7 cellular contexts compared by ENCODE assay signal in genomic region chr7:66116680-66117079, GRCh38. TPM values are rescaled to one million over a fixed set of nuclear protein-coding genes. Genes with fewer than 3 reads are reported as not detected.
A peak's percentile ranks its signal among the peaks of the same experiment; 100 is the strongest.
DNase-seq lines count a peak whose midpoint lies in the region; ATAC-seq and TF ChIP-seq lines count a peak whose summit lies in the region.
"Not testable (repeated sequence)": the region's sequence is repeated elsewhere in the genome, so short reads cannot be mapped to it uniquely, and the experiment has no call there.

No MANE protein-coding gene starts in this region.

- CTCF ChIA-PET in activated naive CD4-positive, alpha-beta T cell treated with anti-CD3 and anti-CD28 coated beads for 36 hours (lab: Charles Lee); naive thymus-derived CD4-positive, alpha-beta T cell (lab: Charles Lee): not testable (repeated sequence)

- H4K20me1 ChIP-seq in DOHH2 (ENCODE audit: control insufficient read depth, insufficient read depth, low read depth, low read length) = peaks cover 30% of the 10 kb centered on the region
- not testable (repeated sequence) for H4K20me1 ChIP-seq in OCI-LY1 (ENCODE audit: insufficient read depth, low read length)

- ATAC-seq in central memory CD8-positive, alpha-beta T cell (replicated peaks; ENCODE audit: extremely low read depth, poor library complexity, severe bottlenecking); naive thymus-derived CD4-positive, alpha-beta T cell: not testable (repeated sequence)

- not testable (repeated sequence) for H3K9me2 ChIP-seq in DOHH2 (replicated peaks; ENCODE audit: control insufficient read depth, low read length); OCI-LY1 (ENCODE audit: low read depth, low read length)

- H3K79me2 ChIP-seq in DOHH2 (ENCODE audit: control insufficient read depth, low read length) = peaks cover 74% of the 10 kb centered on the region
- peaks cover 65% of the 10 kb centered on the region for H3K79me2 ChIP-seq in OCI-LY1 (ENCODE audit: insufficient read depth, low read length)

- intact Hi-C loops in activated CD4-positive, alpha-beta T cell treated with anti-CD3 and anti-CD28 coated beads, Interleukin-2, amount 10 ng/mL, durations not matched to agents 24 days and 14 days (cut with micrococcal nuclease) = loop anchor here (5.0 to 10.0 kb wide), 4 partner anchors 88 to 538 kb away; partner anchors contain the start of genes GUSB and TPST1
- intact Hi-C loops in activated naive CD4-positive, alpha-beta T cell treated with anti-CD3 and anti-CD28 coated beads for 36 hours (cut with micrococcal nuclease) = loop anchor here (5.0 to 10.0 kb wide), 6 partner anchors 74 to 1188 kb away; partner anchors contain the start of genes SBDS, TPST1, TYW1 and VKORC1L1
- intact Hi-C loops in naive thymus-derived CD4-positive, alpha-beta T cell (cut with micrococcal nuclease) = loop anchor here (10.0 kb wide), 5 partner anchors 88 to 1802 kb away; partner anchors contain the start of genes TPST1 (in 1 of the 2) and ZNF736 (in 1 of the 2)

- peaks cover 33% of the 10 kb centered on the region for H3K4me1 Mint-ChIP-seq in activated CD4-positive, alpha-beta T cell treated with anti-CD3 and anti-CD28 coated beads, Interleukin-2, amount 10 ng/mL, durations not matched to agents 24 days and 14 days
- H3K4me1 Mint-ChIP-seq in activated naive CD4-positive, alpha-beta T cell treated with anti-CD3 and anti-CD28 coated beads for 36 hours (ENCODE audit: low read depth) = peaks cover 46% of the 10 kb centered on the region
- H3K4me1 Mint-ChIP-seq in central memory CD8-positive, alpha-beta T cell = peaks cover 46% of the 10 kb centered on the region
- peaks cover 28 to 62% (median 53%) of the 10 kb centered on the region in 7 donors for H3K4me1 Mint-ChIP-seq in naive thymus-derived CD4-positive, alpha-beta T cell

- peak overlapping the region; percentile 75 for H3K4me3 Mint-ChIP-seq in activated CD4-positive, alpha-beta T cell treated with anti-CD3 and anti-CD28 coated beads, Interleukin-2, amount 10 ng/mL, durations not matched to agents 24 days and 14 days
- peak overlapping the region; percentile 39 for H3K4me3 Mint-ChIP-seq in activated naive CD4-positive, alpha-beta T cell treated with anti-CD3 and anti-CD28 coated beads for 36 hours
- H3K4me3 Mint-ChIP-seq in central memory CD8-positive, alpha-beta T cell = peak overlapping the region; percentile 36
- H3K4me3 Mint-ChIP-seq in naive thymus-derived CD4-positive, alpha-beta T cell = peak overlapping the region; percentile 43 to 98 (median 76)

- H3K4me3 ChIP-seq in DOHH2 (ENCODE audit: low read length) (peak overlapping the region; percentile 5; the same call in 1 of the 2 replicates), OCI-LY1 (ENCODE audit: low read depth, low read length, poor library complexity, severe bottlenecking) (peak overlapping the region; percentile 72)
- not testable (repeated sequence) for H3K4me3 ChIP-seq in naive thymus-derived CD4-positive, alpha-beta T cell (ENCODE audit: low read length); skeletal muscle satellite cell (ENCODE audit: low read length)

- DNase-seq in activated CD4-positive, alpha-beta T cell treated with anti-CD3 and anti-CD28 coated beads, Interleukin-2, amount 10 ng/mL, durations not matched to agents 24 days and 14 days; activated naive CD4-positive, alpha-beta T cell treated with anti-CD3 and anti-CD28 coated beads for 36 hours; central memory CD8-positive, alpha-beta T cell (ENCODE audit: low spot score in 2 of 2); naive thymus-derived CD4-positive, alpha-beta T cell: not testable (repeated sequence)

- H3K27ac ChIP-seq in DOHH2 (ENCODE audit: low read depth, low read length); OCI-LY1 (ENCODE audit: low read depth, low read length, poor library complexity, severe bottlenecking); naive thymus-derived CD4-positive, alpha-beta T cell (ENCODE audit: low read depth, low read length): not testable (repeated sequence)

- H3K9me3 Mint-ChIP-seq in activated CD4-positive, alpha-beta T cell treated with anti-CD3 and anti-CD28 coated beads, Interleukin-2, amount 10 ng/mL, durations not matched to agents 24 days and 14 days; activated naive CD4-positive, alpha-beta T cell treated with anti-CD3 and anti-CD28 coated beads for 36 hours; central memory CD8-positive, alpha-beta T cell; naive thymus-derived CD4-positive, alpha-beta T cell: not testable (repeated sequence)

- not testable (repeated sequence) for H3K9me3 ChIP-seq in DOHH2 (ENCODE audit: control insufficient read depth, insufficient read depth, low read length); OCI-LY1 (ENCODE audit: low read length); naive thymus-derived CD4-positive, alpha-beta T cell (ENCODE audit: control insufficient read depth in 2 of 3, low read length in 3 of 3); skeletal muscle satellite cell (replicated peaks; ENCODE audit: low read length)

- TF ChIP-seq CTCF in DOHH2 (IDR thresholded peaks at IDR 0.05; ENCODE audit: low read depth, low read length, poor library complexity, severe bottlenecking); OCI-LY1 (IDR thresholded peaks at IDR 0.05; ENCODE audit: low read length): not testable (repeated sequence)

- H3K36me3 Mint-ChIP-seq in activated CD4-positive, alpha-beta T cell treated with anti-CD3 and anti-CD28 coated beads, Interleukin-2, amount 10 ng/mL, durations not matched to agents 24 days and 14 days (ENCODE audit: low read depth) = peaks cover 23% of the 10 kb centered on the region
- H3K36me3 Mint-ChIP-seq in activated naive CD4-positive, alpha-beta T cell treated with anti-CD3 and anti-CD28 coated beads for 36 hours (ENCODE audit: low read depth) = peaks cover 23% of the 10 kb centered on the region
- H3K36me3 Mint-ChIP-seq in central memory CD8-positive, alpha-beta T cell (ENCODE audit: insufficient read depth) = peaks cover 19% of the 10 kb centered on the region
- H3K36me3 Mint-ChIP-seq in naive thymus-derived CD4-positive, alpha-beta T cell = peaks cover 0 to 19% (median 9%) of the 10 kb centered on the region in 5 donors

- peak overlapping the region; percentile 87; the same call in 1 of the 2 replicates for H3K9ac ChIP-seq in OCI-LY1 (ENCODE audit: low read length)
- H3K9ac ChIP-seq in skeletal muscle satellite cell (ENCODE audit: low read depth, low read length) = not testable (repeated sequence)

- H3K36me3 ChIP-seq in DOHH2 (ENCODE audit: control insufficient read depth, low read length) (peaks cover 53% of the 10 kb centered on the region), OCI-LY1 (ENCODE audit: insufficient read depth, low read length) (peaks cover 39% of the 10 kb centered on the region), skeletal muscle satellite cell (ENCODE audit: insufficient read depth, low read length) (peaks cover 17% of the 10 kb centered on the region)
- not testable (repeated sequence) for H3K36me3 ChIP-seq in naive thymus-derived CD4-positive, alpha-beta T cell (ENCODE audit: control insufficient read depth in 2 of 3, insufficient read depth in 3 of 3, low read length in 3 of 3)

- peak overlapping the region; percentile 72 for H3K27ac Mint-ChIP-seq in activated CD4-positive, alpha-beta T cell treated with anti-CD3 and anti-CD28 coated beads, Interleukin-2, amount 10 ng/mL, durations not matched to agents 24 days and 14 days
- peak overlapping the region; percentile 53 for H3K27ac Mint-ChIP-seq in activated naive CD4-positive, alpha-beta T cell treated with anti-CD3 and anti-CD28 coated beads for 36 hours
- H3K27ac Mint-ChIP-seq in central memory CD8-positive, alpha-beta T cell (ENCODE audit: low read depth) = peak overlapping the region; percentile 47
- peak overlapping the region in 6 of 9 donors; percentile 15 to 98 (median 72) for H3K27ac Mint-ChIP-seq in naive thymus-derived CD4-positive, alpha-beta T cell

- POLR2A ChIA-PET in naive thymus-derived CD4-positive, alpha-beta T cell (lab: Charles Lee) = not testable (repeated sequence)

- H2AFZ ChIP-seq in OCI-LY1 (ENCODE audit: low read length) = not testable (repeated sequence)

- H3K4me1 ChIP-seq in DOHH2 (ENCODE audit: control insufficient read depth, low read length) (peaks cover 38% of the 10 kb centered on the region), OCI-LY1 (ENCODE audit: insufficient read depth, low read length, severe bottlenecking) (peaks cover 55% of the 10 kb centered on the region), skeletal muscle satellite cell (ENCODE audit: control insufficient read depth, insufficient read depth, low read length) (peaks cover 16% of the 10 kb centered on the region)
- peaks cover 14 to 26% of the 10 kb centered on the region in 2 donors for H3K4me1 ChIP-seq in naive thymus-derived CD4-positive, alpha-beta T cell (ENCODE audit: control insufficient read depth in 2 of 2, insufficient read depth in 2 of 2, low read length in 2 of 2)

- not testable (repeated sequence) for H3K27me3 Mint-ChIP-seq in activated CD4-positive, alpha-beta T cell treated with anti-CD3 and anti-CD28 coated beads, Interleukin-2, amount 10 ng/mL, durations not matched to agents 24 days and 14 days; activated naive CD4-positive, alpha-beta T cell treated with anti-CD3 and anti-CD28 coated beads for 36 hours (ENCODE audit: low read depth); central memory CD8-positive, alpha-beta T cell; naive thymus-derived CD4-positive, alpha-beta T cell

- not testable (repeated sequence) for H3F3A ChIP-seq in DOHH2 (ENCODE audit: control insufficient read depth, insufficient read depth); OCI-LY1 (ENCODE audit: insufficient read depth, low read length)

- peak overlapping the region; percentile 75 for H3K4me2 ChIP-seq in DOHH2 (ENCODE audit: low read length)
- peak overlapping the region; percentile 77 for H3K4me2 ChIP-seq in OCI-LY1 (ENCODE audit: low read length)
- peak overlapping the region; percentile 42 for H3K4me2 ChIP-seq in skeletal muscle satellite cell (ENCODE audit: low read length)

- H3K27me3 ChIP-seq in DOHH2 (ENCODE audit: control insufficient read depth, low read length); OCI-LY1 (ENCODE audit: insufficient read depth, low read length); naive thymus-derived CD4-positive, alpha-beta T cell (ENCODE audit: control insufficient read depth in 2 of 2, insufficient read depth in 2 of 2, low read length in 2 of 2); skeletal muscle satellite cell (ENCODE audit: control insufficient read depth, insufficient read depth, low read length): not testable (repeated sequence)

RNA-seq across cellular contexts. Expression of gene CRCP, which starts 2.0 kb away (rescaled TPM):
- 37.2 and 41.9 TPM in 2 replicates for total RNA-seq in activated CD4-positive, alpha-beta T cell treated with anti-CD3 and anti-CD28 coated beads, Interleukin-2, amount 10 ng/mL, durations not matched to agents 24 days and 14 days
- total RNA-seq in activated naive CD4-positive, alpha-beta T cell treated with anti-CD3 and anti-CD28 coated beads for 36 hours = 10 to 100 TPM; 18.5 to 19.6 TPM
- total RNA-seq in naive thymus-derived CD4-positive, alpha-beta T cell = 10 to 100 TPM; 29.8 to 37.9 (median 34.0) TPM
- polyA plus RNA-seq in naive thymus-derived CD4-positive, alpha-beta T cell = 10 to 100 TPM; 27.3 to 32.1 TPM
- total RNA-seq in skeletal muscle satellite cell (2012; rRNA removed) = 21.8 and 37.5 TPM in 2 replicates

RNA-seq across cellular contexts. Expression of gene ASL, which starts 41.1 kb away (rescaled TPM):
- total RNA-seq in activated CD4-positive, alpha-beta T cell treated with anti-CD3 and anti-CD28 coated beads, Interleukin-2, amount 10 ng/mL, durations not matched to agents 24 days and 14 days = 37.8 and 40.5 TPM in 2 replicates
- total RNA-seq in activated naive CD4-positive, alpha-beta T cell treated with anti-CD3 and anti-CD28 coated beads for 36 hours = 10 to 100 TPM; 12.7 to 13.6 TPM
- total RNA-seq in naive thymus-derived CD4-positive, alpha-beta T cell = 10 to 100 TPM; 11.3 to 29.7 (median 12.8) TPM
- 1 to 10 TPM; 4.9 to 6.7 TPM for polyA plus RNA-seq in naive thymus-derived CD4-positive, alpha-beta T cell
- 79.7 and 85.9 TPM in 2 replicates for total RNA-seq in skeletal muscle satellite cell (2012; rRNA removed)
